ENCODE assay signal across 23 cellular contexts in genomic region chr5:111972080-111972479, GRCh38.
A peak's percentile ranks its signal among the peaks of the same experiment; 100 is the strongest.
DNase-seq lines count a peak whose midpoint lies in the region; ATAC-seq lines count a peak whose summit lies in the region.
"Had no signal": no experiment of that assay in that cellular context is flagged by ENCODE, and none has a peak within 500 bp of the region (broad histone marks: within the 10 kb centered on the region; RNA-seq: fewer than 3 reads in every experiment).

No MANE protein-coding gene starts in this region.

- CTCF ChIA-PET in activated CD4-positive, alpha-beta T cell treated with anti-CD3 and anti-CD28 coated beads for 36 hours (lab: Charles Lee), result no interaction called here

- peaks cover 13% of the 10 kb centered on the region for H3K27me3 Mint-ChIP-seq in activated CD4-positive, alpha-beta T cell treated with anti-CD3 and anti-CD28 coated beads for 36 hours

- peak; percentile 73 for ATAC-seq in GM18861 (IDR thresholded peaks at IDR 0.05; ENCODE audit: unreplicated experiment)
- ATAC-seq in GM21423 (IDR thresholded peaks at IDR 0.05; ENCODE audit: unreplicated experiment), result peak; percentile 70
- peak; percentile 62 for ATAC-seq in HG03135 (IDR thresholded peaks at IDR 0.05; ENCODE audit: unreplicated experiment)
- ATAC-seq in HG03571 (IDR thresholded peaks at IDR 0.05; ENCODE audit: unreplicated experiment), result peak; percentile 67
- no peak for ATAC-seq in activated CD4-positive, alpha-beta T cell treated with anti-CD3 and anti-CD28 coated beads for 36 hours
- ATAC-seq: K562, T-cell had no signal

- no peaks in the 10 kb centered on the region for H3K9me3 Mint-ChIP-seq in activated CD4-positive, alpha-beta T cell treated with anti-CD3 and anti-CD28 coated beads for 36 hours (ENCODE audit: low read depth)
- H3K9me3 Mint-ChIP-seq: H9, T-cell had no signal

- intact Hi-C loops in activated CD4-positive, alpha-beta T cell treated with anti-CD3 and anti-CD28 coated beads for 36 hours (cut with DNase I, micrococcal nuclease), result no loop called here

- POLR2A ChIA-PET in activated CD4-positive, alpha-beta T cell treated with anti-CD3 and anti-CD28 coated beads for 36 hours (lab: Charles Lee), result no interaction called here

- no peak overlapping the region for H3K27ac Mint-ChIP-seq in activated CD4-positive, alpha-beta T cell treated with anti-CD3 and anti-CD28 coated beads for 36 hours
- H3K27ac Mint-ChIP-seq: H9, T-cell had no signal

- no peaks in the 10 kb centered on the region for H3K36me3 Mint-ChIP-seq in activated CD4-positive, alpha-beta T cell treated with anti-CD3 and anti-CD28 coated beads for 36 hours (ENCODE audit: low read depth)
- H3K36me3 Mint-ChIP-seq: T-cell had no signal

- H3K4me1 Mint-ChIP-seq in activated CD4-positive, alpha-beta T cell treated with anti-CD3 and anti-CD28 coated beads for 36 hours, result no peaks in the 10 kb centered on the region
- H3K4me1 Mint-ChIP-seq: T-cell had no signal

- no peak for DNase-seq in activated CD4-positive, alpha-beta T cell treated with anti-CD3 and anti-CD28 coated beads for 36 hours
- no peak for DNase-seq in NCI-H2196 treated with DMSO at 0.1 percent for 48 hours (lab: John Stamatoyannopoulos, UW; ENCODE audit: unreplicated experiment)
- DNase-seq in NOMO-1 treated with DMSO at 0.1 percent for 48 hours (lab: John Stamatoyannopoulos, UW; ENCODE audit: unreplicated experiment), result no peak
- DNase-seq: DMS153; DND-41; GM23248; H9; Kasumi-1; NCI-H1436; NCI-H187; NCI-H2081 treated with DMSO at 0.1 percent for 48 hours; NCI-H2171; NCI-H524; NCI-H748 treated with DMSO at 0.1 percent for 48 hours; NK-92 treated with Interleukin-12 subunit alpha and Interleukin-12 subunit beta, amount 100 ng/mL, for 24 hours; Right ventricle myocardium superior; RPMI8226; T-cell had no signal

- no peak overlapping the region for H3K4me3 Mint-ChIP-seq in activated CD4-positive, alpha-beta T cell treated with anti-CD3 and anti-CD28 coated beads for 36 hours
- H3K4me3 Mint-ChIP-seq: H9, T-cell had no signal
